Comparison of ENCODE assay signal across 22 cellular contexts in genomic region chr12:109920266-109920780, GRCh38. TPM values are rescaled to one million over a fixed set of nuclear protein-coding genes. Genes with fewer than 3 reads are reported as not detected.
DNase-seq lines count a peak whose midpoint lies in the region; ATAC-seq and TF ChIP-seq lines count a peak whose summit lies in the region.
"Had no signal": no experiment of that assay in that cellular context is flagged by ENCODE, and none has a peak within 500 bp of the region (broad histone marks: within the 10 kb centered on the region; RNA-seq: fewer than 3 reads in every experiment).

No MANE protein-coding gene starts in this region.

- H3K27me3 ChIP-seq in BJ (ENCODE audit: control insufficient read depth, insufficient read depth, low read length) (no peaks in the 10 kb centered on the region), esophagus muscularis mucosa (no peaks in the 10 kb centered on the region), brain microvascular endothelial cell (replicated peaks) (no peaks in the 10 kb centered on the region)
- H3K27me3 ChIP-seq: BLaER1, SJCRH30 had no signal

- in situ Hi-C loops in brain microvascular endothelial cell (cut with HindIII; ENCODE audit: low pct_ligation_motif_present, low sequenced_read_pairs), result no loop called here

- TF ChIP-seq POLR2A in esophagus muscularis mucosa (IDR thresholded peaks at IDR 0.05; ENCODE audit: low read depth), result no peak

- H3K27ac Mint-ChIP-seq in HFFc6, result no peak overlapping the region; the same call in 1 of the 2 replicates
- no peak overlapping the region for H3K27ac Mint-ChIP-seq in stimulated activated memory B cell treated with anti-CD40 and anti-IgM and Interleukin-4, amounts not matched to agents 10 μg/mL and 1 μg/mL and 100 μg/mL, for 72 hours

- peaks cover 1% of the 10 kb centered on the region for H3K27me3 Mint-ChIP-seq in HFFc6 (ENCODE audit: insufficient read depth)
- H3K27me3 Mint-ChIP-seq in stimulated activated memory B cell treated with anti-CD40 and anti-IgM and Interleukin-4, amounts not matched to agents 10 μg/mL and 1 μg/mL and 100 μg/mL, for 72 hours, result no peaks in the 10 kb centered on the region

- TF ChIP-seq EP300 in esophagus muscularis mucosa (IDR thresholded peaks at IDR 0.05), result no peak

- H3K27ac ChIP-seq in esophagus muscularis mucosa (replicated peaks in 1 of 4) (no peak overlapping the region), brain microvascular endothelial cell (no peak overlapping the region)
- H3K27ac ChIP-seq: BLaER1, RWPE1, SJCRH30 had no signal

- H3K4me3 Mint-ChIP-seq in HFFc6, result no peak overlapping the region
- no peak overlapping the region for H3K4me3 Mint-ChIP-seq in stimulated activated memory B cell treated with anti-CD40 and anti-IgM and Interleukin-4, amounts not matched to agents 10 μg/mL and 1 μg/mL and 100 μg/mL, for 72 hours

- H3K9me3 ChIP-seq in esophagus muscularis mucosa, result no peaks in the 10 kb centered on the region
- H3K9me3 ChIP-seq: BLaER1, SJCRH30 had no signal

- no peaks in the 10 kb centered on the region for H3K4me1 ChIP-seq in esophagus muscularis mucosa

- no peak overlapping the region for H3K4me3 ChIP-seq in BJ (ENCODE audit: low read depth, low read length)
- H3K4me3 ChIP-seq in choroid plexus epithelial cell (ENCODE audit: low read depth, low read length), result no peak overlapping the region
- H3K4me3 ChIP-seq in esophagus muscularis mucosa, result no peak overlapping the region
- H3K4me3 ChIP-seq in brain microvascular endothelial cell (ENCODE audit: low read depth, low read length), result no peak overlapping the region
- H3K4me3 ChIP-seq: BLaER1, K562, SJCRH30 had no signal

- POLR2A ChIA-PET in BJ (lab: Charles Lee), result no interaction called here

- ATAC-seq in GM21381 (IDR thresholded peaks at IDR 0.05; ENCODE audit: unreplicated experiment), result no peak
- no peak for ATAC-seq in stimulated activated memory B cell treated with anti-CD40 and anti-IgM and Interleukin-4, amounts not matched to agents 10 μg/mL and 1 μg/mL and 100 μg/mL, for 72 hours
- ATAC-seq: HCT116, K562, PC-3 had no signal

- no peaks in the 10 kb centered on the region for H3K4me1 Mint-ChIP-seq in HFFc6 (ENCODE audit: low read depth)
- peaks cover 21% of the 10 kb centered on the region for H3K4me1 Mint-ChIP-seq in stimulated activated memory B cell treated with anti-CD40 and anti-IgM and Interleukin-4, amounts not matched to agents 10 μg/mL and 1 μg/mL and 100 μg/mL, for 72 hours

- H3K36me3 Mint-ChIP-seq in HFFc6 (ENCODE audit: low read depth), result peaks cover 33% of the 10 kb centered on the region
- H3K36me3 Mint-ChIP-seq in stimulated activated memory B cell treated with anti-CD40 and anti-IgM and Interleukin-4, amounts not matched to agents 10 μg/mL and 1 μg/mL and 100 μg/mL, for 72 hours, result peaks cover 61% of the 10 kb centered on the region

- intact Hi-C loops in posterior vena cava (cut with DNase I), result loop anchor here in 1 of 2 donors (5.0 kb wide), 1 partner anchor 947 kb away; no protein-coding TSS in a partner anchor
- intact Hi-C loops in esophagus muscularis mucosa (cut with DNase I), result no loop called here

- TF ChIP-seq CTCF in BJ (IDR thresholded peaks at IDR 0.05; ENCODE audit: insufficient read depth, low read depth, low read length), result peak; percentile 22; the same call in 1 of the 2 replicates
- TF ChIP-seq CTCF in HFFc6 (IDR thresholded peaks at IDR 0.05), result no peak; the same call in 1 of the 2 replicates
- TF ChIP-seq CTCF in choroid plexus epithelial cell (conservative IDR thresholded peaks at IDR 0.05; ENCODE audit: low read depth, low read length), result no peak
- TF ChIP-seq CTCF in esophagus muscularis mucosa (IDR thresholded peaks at IDR 0.05), result no peak
- TF ChIP-seq CTCF in brain microvascular endothelial cell (IDR thresholded peaks at IDR 0.05; ENCODE audit: low read depth, low read length, missing control alignments), result no peak

- DNase-seq in BJ (ENCODE audit: low read depth) (no peak), HFFc6 (peak; percentile 2), choroid plexus epithelial cell (ENCODE audit: low read depth) (peak; percentile 4), posterior vena cava (ENCODE audit: low spot score) (peak; percentile 48), esophagus muscularis mucosa (ENCODE audit: extremely low spot score) (no peak), brain microvascular endothelial cell (no peak)
- DNase-seq: ACHN, EL, MV-4-11, NCI-H1417, NCI-H1930, NCI-H2171, NCI-H446, NCI-H748 treated with DMSO at 0.1 percent for 48 hours, PC-3, SJCRH30 had no signal

- no peaks in the 10 kb centered on the region for H3K9me3 Mint-ChIP-seq in HFFc6
- H3K9me3 Mint-ChIP-seq in stimulated activated memory B cell treated with anti-CD40 and anti-IgM and Interleukin-4, amounts not matched to agents 10 μg/mL and 1 μg/mL and 100 μg/mL, for 72 hours, result no peaks in the 10 kb centered on the region

- CTCF ChIA-PET in BJ (lab: Yijun Ruan, JAX), result interaction anchor here (1.0 to 1.4 kb wide), 4 partner anchors 11 to 66 kb away, joined by 3 to 5 read pairs (median 4); partner anchors contain the start of gene TCHP

- H3K36me3 ChIP-seq in BJ (ENCODE audit: control insufficient read depth, insufficient read depth, low read length) (peaks cover 13% of the 10 kb centered on the region), esophagus muscularis mucosa (peaks cover 34 to 80% (median 73%) of the 10 kb centered on the region in 4 donors), brain microvascular endothelial cell (replicated peaks) (peaks cover 24% of the 10 kb centered on the region)

- 92% methylated on average over 11 of the region's 11 CpGs for WGBS in esophagus muscularis mucosa

RNA-seq across cellular contexts. Expression of gene TCHP, which starts 20.2 kb away (rescaled TPM):
- 6.3 and 9.1 TPM in 2 replicates for polyA plus RNA-seq in BJ (2011; rRNA removed)
- 3.1 and 3.4 TPM in 2 replicates for polyA minus RNA-seq in BJ (2011; rRNA and poly(A)+ RNA removed)
- 10 to 100 TPM; 15.0 to 21.0 (median 18.2) TPM for total RNA-seq in HFFc6 (2021; fragmentation: NEBNext Ultra II Directional; extraction: Animal tissue kit (Norgen Biotek cat#: 25700))
- total RNA-seq in posterior vena cava (10 to 100 TPM in 1 of 2 donors, 1 to 10 TPM in 1; 9.3 to 13.8 TPM), esophagus muscularis mucosa (10 to 100 TPM; 17.1 to 31.6 (median 21.0) TPM)

RNA-seq across cellular contexts. Expression of gene GLTP, which starts 40.0 kb away (rescaled TPM):
- polyA plus RNA-seq in BJ (2011; rRNA removed), result 33.8 and 35.1 TPM in 2 replicates
- polyA minus RNA-seq in BJ (2011; rRNA and poly(A)+ RNA removed), result 34.9 and 85.1 TPM in 2 replicates
- 10 to 100 TPM; 77.4 to 87.9 (median 82.0) TPM for total RNA-seq in HFFc6 (2021; fragmentation: NEBNext Ultra II Directional; extraction: Animal tissue kit (Norgen Biotek cat#: 25700))
- total RNA-seq in posterior vena cava, result 10 to 100 TPM; 34.9 to 36.4 TPM
- 10 to 100 TPM; 37.0 to 47.7 (median 39.6) TPM for total RNA-seq in esophagus muscularis mucosa

Comparison
In these comparisons a context has a peak if more than half of its experiments do, and no peak if none do; other contexts are left out.
1. DNase-seq: peak in HFFc6 (single experiment), choroid plexus epithelial cell (single experiment) and posterior vena cava (single experiment); none in BJ (single experiment), esophagus muscularis mucosa (single experiment) and brain microvascular endothelial cell (single experiment).